In genomic region chr4:99720206-99720605, GRCh38 we compare ENCODE assay signal across 28 cellular contexts.
A peak's percentile ranks its signal among the peaks of the same experiment; 100 is the strongest.
DNase-seq lines count a peak whose midpoint lies in the region; ATAC-seq and TF ChIP-seq lines count a peak whose summit lies in the region.
"Had no signal": no experiment of that assay in that cellular context is flagged by ENCODE, and none has a peak within 500 bp of the region (broad histone marks: within the 10 kb centered on the region; RNA-seq: fewer than 3 reads in every experiment).

No MANE protein-coding gene starts in this region.

- H3K4me3 ChIP-seq in SJCRH30 (no peak overlapping the region), mesendoderm (ENCODE audit: low read length) (no peak overlapping the region), skeletal muscle tissue (ENCODE audit: low read length in 3 of 3) (no peak overlapping the region), endodermal cell (ENCODE audit: low read length) (no peak overlapping the region)
- H3K4me3 ChIP-seq: PC-9, SJSA1 had no signal

- ATAC-seq in GM19328 (IDR thresholded peaks at IDR 0.05; ENCODE audit: unreplicated experiment) = no peak
- ATAC-seq: Right ventricle myocardium inferior had no signal

- H4K5ac ChIP-seq in mesendoderm (ENCODE audit: low read length) = no peak overlapping the region

- H3K9me3 Mint-ChIP-seq in endodermal cell = no peaks in the 10 kb centered on the region
- H3K9me3 Mint-ChIP-seq: IgD-negative memory B cell had no signal

- H3K36me3 Mint-ChIP-seq in endodermal cell (ENCODE audit: low read depth) = no peaks in the 10 kb centered on the region
- H3K36me3 Mint-ChIP-seq: CD8-positive, alpha-beta memory T cell; IgD-negative memory B cell had no signal

- H3K56ac ChIP-seq in mesendoderm (ENCODE audit: low read length) = no peak overlapping the region

- H3K27me3 ChIP-seq in SJCRH30 (no peaks in the 10 kb centered on the region), mesendoderm (ENCODE audit: insufficient read depth, low read length, poor library complexity) (no peaks in the 10 kb centered on the region), skeletal muscle tissue (ENCODE audit: control insufficient read depth in 3 of 3, insufficient read depth in 3 of 3, low read length in 3 of 3) (no peaks in the 10 kb centered on the region), endodermal cell (ENCODE audit: control insufficient read depth, insufficient read depth, low read length, poor library complexity, severe bottlenecking) (no peaks in the 10 kb centered on the region)
- H3K27me3 ChIP-seq: SJSA1 had no signal

- no peak overlapping the region for H2BK15ac ChIP-seq in mesendoderm (replicated peaks; ENCODE audit: low read depth)

- no peak overlapping the region for H2AK5ac ChIP-seq in mesendoderm (ENCODE audit: low read length)

- H2BK5ac ChIP-seq in mesendoderm (ENCODE audit: low read length) = no peak overlapping the region

- H2BK120ac ChIP-seq in mesendoderm (ENCODE audit: low read depth, low read length) = no peak overlapping the region

- H3K27me3 Mint-ChIP-seq in endodermal cell (ENCODE audit: insufficient read depth) = no peaks in the 10 kb centered on the region

- H3K4me1 Mint-ChIP-seq in endodermal cell = peaks cover 53% of the 10 kb centered on the region
- H3K4me1 Mint-ChIP-seq: B cell; CD8-positive, alpha-beta memory T cell; IgD-negative memory B cell had no signal

- H3K4me1 ChIP-seq in SJCRH30 (0 out of 2 replicates have a peak, but pooled peaks cover 3% of the 10 kb centered on the region), mesendoderm (ENCODE audit: control insufficient read depth, low read depth, low read length) (no peaks in the 10 kb centered on the region), skeletal muscle tissue (ENCODE audit: control insufficient read depth in 3 of 3, insufficient read depth in 3 of 3, low read length in 3 of 3) (peaks cover 24 to 52% (median 32%) of the 10 kb centered on the region in 3 donors), endodermal cell (ENCODE audit: control insufficient read depth, insufficient read depth, low read length) (peaks cover 16% of the 10 kb centered on the region)

- no peak overlapping the region for H3K4ac ChIP-seq in mesendoderm (ENCODE audit: low read depth, low read length)

- no peak overlapping the region for H3K4me3 Mint-ChIP-seq in endodermal cell
- H3K4me3 Mint-ChIP-seq: B cell; CD8-positive, alpha-beta memory T cell; IgD-negative memory B cell had no signal

- H3K79me2 ChIP-seq in mesendoderm (ENCODE audit: control insufficient read depth, insufficient read depth, low read length) = no peaks in the 10 kb centered on the region

- H3K36me3 ChIP-seq in SJCRH30 = no peaks in the 10 kb centered on the region
- no peaks in the 10 kb centered on the region for H3K36me3 ChIP-seq in mesendoderm (ENCODE audit: control insufficient read depth, insufficient read depth, low read length)
- H3K36me3 ChIP-seq in skeletal muscle tissue (ENCODE audit: control insufficient read depth in 3 of 3, insufficient read depth in 3 of 3, low read length in 3 of 3) = no peaks in the 10 kb centered on the region
- H3K36me3 ChIP-seq in endodermal cell (ENCODE audit: control insufficient read depth, insufficient read depth, low read length) = no peaks in the 10 kb centered on the region
- H3K36me3 ChIP-seq: SJSA1 had no signal

- DNase-seq in DMS 273 (lab: John Stamatoyannopoulos, UW; ENCODE audit: unreplicated experiment) = peak; percentile 16
- DNase-seq in DMS 273 treated with DMSO at 0.1 percent for 48 hours (lab: John Stamatoyannopoulos, UW) = no peak
- peak; percentile 2 to 29 for DNase-seq in SJCRH30
- DNase-seq in mesendoderm = peak; percentile 69
- no peak for DNase-seq in SKM-1 treated with dmso at 0.1 percent for 144 hours (lab: John Stamatoyannopoulos, UW; ENCODE audit: unreplicated experiment)
- DNase-seq in endodermal cell = no peak
- DNase-seq: CD8-positive, alpha-beta memory T cell; GOT3; HCEC 1CT; NCI-H1048; NCI-H1417; NCI-H1694; NCI-H2029 treated with DMSO at 0.1 percent for 48 hours; NCI-H2171; NCI-H226; NCI-H510A; NCI-H748 treated with DMSO at 0.1 percent for 48 hours; NK-92 treated with Interleukin-12 subunit alpha and Interleukin-12 subunit beta, amount 100 ng/mL, for 24 hours; PC-9 had no signal

- no peaks in the 10 kb centered on the region for H3K9me3 ChIP-seq in SJCRH30 (replicated peaks)
- H3K9me3 ChIP-seq in skeletal muscle tissue (ENCODE audit: control insufficient read depth in 3 of 3, low read length in 3 of 3) = no peaks in the 10 kb centered on the region
- no peaks in the 10 kb centered on the region for H3K9me3 ChIP-seq in endodermal cell (ENCODE audit: control insufficient read depth, low read length)
- H3K9me3 ChIP-seq: SJSA1 had no signal

- H3K18ac ChIP-seq in mesendoderm (ENCODE audit: low read length) = no peak overlapping the region

- no peak for TF ChIP-seq CTCF in endodermal cell (conservative IDR thresholded peaks at IDR 0.05)

- H4K8ac ChIP-seq in mesendoderm (ENCODE audit: low read depth, low read length) = no peak overlapping the region

- no peaks in the 10 kb centered on the region for H3K79me1 ChIP-seq in mesendoderm (ENCODE audit: low read length)

- H3K9ac ChIP-seq in mesendoderm (ENCODE audit: low read length) = no peak overlapping the region
- no peak overlapping the region for H3K9ac ChIP-seq in skeletal muscle tissue (ENCODE audit: low read depth in 1 of 3, low read length in 3 of 3)
- H3K9ac ChIP-seq in endodermal cell (ENCODE audit: extremely low read depth, low read length, poor library complexity, severe bottlenecking) = no peak overlapping the region

- H3K27ac ChIP-seq in SJCRH30 (no peak overlapping the region), mesendoderm (ENCODE audit: low read depth, low read length) (no peak overlapping the region), skeletal muscle tissue (ENCODE audit: low read depth, low read length) (peak overlapping the region; percentile 96), endodermal cell (ENCODE audit: low read depth, low read length) (no peak overlapping the region)
- H3K27ac ChIP-seq: 22Rv1, C4-2B, HL-60, PC-9, SJSA1 had no signal

- no peak overlapping the region for H3K27ac Mint-ChIP-seq in endodermal cell
- H3K27ac Mint-ChIP-seq: B cell, IgD-negative memory B cell had no signal

- no peak overlapping the region for H3K4me2 ChIP-seq in mesendoderm (ENCODE audit: low read length)
- H3K4me2 ChIP-seq: PC-9 had no signal

- no peak overlapping the region for H3K23ac ChIP-seq in mesendoderm (ENCODE audit: low read length)

Comparison
In these comparisons a context has a peak if more than half of its experiments do, and no peak if none do; other contexts are left out.
1. DNase-seq: peak in DMS 273 (single experiment), SJCRH30 (2 of 2) and mesendoderm (single experiment); none in DMS 273 treated with DMSO at 0.1 percent for 48 hours (single experiment), SKM-1 treated with dmso at 0.1 percent for 144 hours (single experiment) and endodermal cell (single experiment).